In the genomic region with DNA sequence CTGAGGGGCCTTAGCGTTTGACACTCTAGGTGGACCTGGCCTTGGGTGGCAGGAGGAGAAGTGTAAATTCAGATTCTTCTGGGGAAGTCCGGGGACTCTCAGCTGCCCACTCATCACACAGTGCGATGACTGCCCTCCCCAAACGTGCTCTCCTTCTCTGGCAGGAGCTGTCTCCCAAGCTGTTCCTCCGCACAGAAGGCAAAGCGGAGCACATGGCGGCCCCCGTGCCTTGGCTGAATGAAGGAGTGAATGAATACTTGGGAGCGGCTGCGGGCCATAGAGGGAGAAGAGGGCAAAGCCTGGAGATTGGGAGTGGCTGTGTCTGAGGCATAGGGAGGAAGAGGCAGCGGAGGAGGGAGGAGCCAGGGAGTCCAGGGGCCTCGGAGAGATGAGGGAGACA, we compare ENCODE assay signal across 26 cellular contexts. TPM values are rescaled to one million over a fixed set of nuclear protein-coding genes. Genes with fewer than 3 reads are reported as not detected.
"Had no signal": no experiment of that assay in that cellular context is flagged by ENCODE, and none has a peak within 500 bp of the region (broad histone marks: within the 10 kb centered on the region; RNA-seq: fewer than 3 reads in every experiment).

No MANE protein-coding gene starts in this region.

- H3K79me2 ChIP-seq: hepatocyte had no signal

- H3K9me3 Mint-ChIP-seq: activated naive CD4-positive, alpha-beta T cell treated with anti-CD3 and anti-CD28 coated beads, Interleukin-2, amount 10 ng/mL, durations not matched to agents 7 days and 5 days; activated naive CD8-positive, alpha-beta T cell treated with anti-CD3 and anti-CD28 coated beads, Interleukin-2, amount 50 U/mL, for 24 hours; activated T-cell treated with anti-CD3 and anti-CD28 coated beads, Interleukin-2, amount 50 U/mL, for 72 hours; immature natural killer cell; natural killer cell had no signal

- H3K36me3 ChIP-seq: left ventricle myocardium inferior, sigmoid colon had no signal

- H3K27me3 Mint-ChIP-seq: activated naive CD8-positive, alpha-beta T cell treated with anti-CD3 and anti-CD28 coated beads, Interleukin-2, amount 50 U/mL, for 24 hours had no signal

- H3K4me1 Mint-ChIP-seq: activated naive CD4-positive, alpha-beta T cell treated with anti-CD3 and anti-CD28 coated beads, Interleukin-2, amount 10 ng/mL, durations not matched to agents 7 days and 5 days; activated naive CD8-positive, alpha-beta T cell treated with anti-CD3 and anti-CD28 coated beads, Interleukin-2, amount 50 U/mL, for 24 hours; immature natural killer cell; natural killer cell had no signal

- H3K27ac Mint-ChIP-seq: activated naive CD4-positive, alpha-beta T cell treated with anti-CD3 and anti-CD28 coated beads, Interleukin-2, amount 10 ng/mL, durations not matched to agents 7 days and 5 days; activated naive CD8-positive, alpha-beta T cell treated with anti-CD3 and anti-CD28 coated beads, Interleukin-2, amount 50 U/mL, for 24 hours; activated T-cell treated with anti-CD3 and anti-CD28 coated beads, Interleukin-2, amount 50 U/mL, for 72 hours; immature natural killer cell; natural killer cell had no signal

- H2AFZ ChIP-seq: hepatocyte had no signal

- H3K4me2 ChIP-seq: hepatocyte, smooth muscle cell had no signal

- ATAC-seq: activated naive CD8-positive, alpha-beta T cell treated with anti-CD3 and anti-CD28 coated beads, Interleukin-2, amount 50 U/mL, for 24 hours; activated T-cell treated with anti-CD3 and anti-CD28 coated beads, Interleukin-2, amount 50 U/mL, for 72 hours; body of pancreas; esophagus mucosa; natural killer cell had no signal

- DNase-seq: activated CD4-positive, alpha-beta T cell treated with anti-CD3 and anti-CD28 coated beads for 4 hours; activated CD4-positive, alpha-beta T cell treated with anti-CD3 and anti-CD28 coated beads, Interleukin-2, amount 50 U/mL, for 48 hours; activated CD4-positive, CD25-positive, alpha-beta regulatory T cell; activated CD8-positive, alpha-beta memory T cell treated with anti-CD3 and anti-CD28 coated beads, Interleukin-2, amount 50 U/mL, for 48 hours; activated effector memory CD4-positive, alpha-beta T cell treated with Interleukin-2 at 50 U/mL for 16 hours; activated naive CD4-positive, alpha-beta T cell treated with anti-CD3 and anti-CD28 coated beads, Interleukin-2, amount 10 ng/mL, durations not matched to agents 7 days and 5 days; activated naive CD8-positive, alpha-beta T cell treated with anti-CD3 and anti-CD28 coated beads, Interleukin-2, amount 50 U/mL, for 24 hours; activated T-cell treated with anti-CD3 and anti-CD28 coated beads, Interleukin-2, amount 50 U/mL, for 72 hours; body of pancreas; dermis blood vessel endothelial cell; effector memory CD4-positive, alpha-beta T cell; foreskin melanocyte; glutamatergic neuron; immature natural killer cell; left ventricle myocardium inferior; midbrain; natural killer cell; sigmoid colon; stimulated activated CD4-positive, alpha-beta T cell treated with anti-CD3 and anti-CD28 coated beads, Interleukin-2, amount 100 ng/mL, for 48 hours; stimulated activated CD8-positive, alpha-beta memory T cell treated with anti-CD3 and anti-CD28 coated beads, Interleukin-4, amount 100 ng/mL, for 48 hours; stimulated activated naive CD4-positive, alpha-beta T cell; T1000 had no signal

- H3K9me3 ChIP-seq: body of pancreas, left ventricle myocardium inferior, sigmoid colon had no signal

- H3K27ac ChIP-seq: body of pancreas, hepatocyte, left ventricle myocardium inferior, sigmoid colon had no signal

- H3K4me3 ChIP-seq: body of pancreas, hepatocyte, left ventricle myocardium inferior, sigmoid colon, smooth muscle cell had no signal

- H3K4me1 ChIP-seq: body of pancreas, left ventricle myocardium inferior, sigmoid colon had no signal

- H3K27me3 ChIP-seq: body of pancreas, hepatocyte, sigmoid colon had no signal

- H3K4me3 Mint-ChIP-seq: activated naive CD4-positive, alpha-beta T cell treated with anti-CD3 and anti-CD28 coated beads, Interleukin-2, amount 10 ng/mL, durations not matched to agents 7 days and 5 days; activated naive CD8-positive, alpha-beta T cell treated with anti-CD3 and anti-CD28 coated beads, Interleukin-2, amount 50 U/mL, for 24 hours; activated T-cell treated with anti-CD3 and anti-CD28 coated beads, Interleukin-2, amount 50 U/mL, for 72 hours; immature natural killer cell; natural killer cell had no signal

RNA-seq across cellular contexts. Expression of gene RCOR2, which starts 14.9 kb away (rescaled TPM):
- total RNA-seq: natural killer cell; T-helper 1 cell treated with Interleukin-12 subunit alpha and Interleukin-12 subunit beta and Interleukin-4 antibody, amounts not matched to agents 30 ng/mL and 1 ng/mL, for 36 hours had no signal
- polyA plus RNA-seq: immature natural killer cell had no signal
